23 cellular contexts compared by ENCODE assay signal in the genomic region with DNA sequence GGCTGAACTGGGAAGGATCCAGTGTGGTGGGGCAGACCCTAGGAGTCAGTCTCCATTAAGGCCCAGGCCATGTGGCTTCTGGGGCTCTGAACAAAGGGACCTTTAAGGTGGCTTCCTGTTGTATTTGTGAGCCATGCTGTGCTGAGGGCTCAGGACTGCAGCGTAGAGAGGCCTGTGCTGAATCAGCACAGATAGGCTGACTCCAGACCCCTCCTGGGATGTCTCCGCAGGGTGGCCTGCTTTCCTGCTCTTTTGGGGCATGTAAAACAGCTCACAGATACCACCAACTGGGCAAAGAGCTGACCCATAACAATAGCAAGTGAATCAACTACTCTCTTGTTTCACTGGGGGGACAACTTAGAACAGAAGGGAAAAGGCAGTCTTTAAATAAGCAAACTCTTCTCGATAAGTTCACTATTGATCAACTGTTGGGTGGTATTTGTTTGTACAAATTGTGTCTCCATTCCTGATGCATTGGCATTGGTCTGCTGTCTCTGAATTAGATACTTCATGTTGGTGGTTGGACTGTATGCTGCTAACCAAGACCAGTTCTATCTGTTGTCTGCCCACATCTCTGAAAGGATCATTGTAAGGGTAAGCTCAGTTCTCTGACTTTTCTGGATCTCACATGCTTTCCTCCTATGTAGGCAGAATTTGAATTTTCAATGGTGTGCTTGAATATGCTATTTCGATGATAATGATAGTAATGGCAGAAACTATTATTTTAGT.
DNase-seq lines count a peak whose midpoint lies in the region; TF ChIP-seq lines count a peak whose summit lies in the region.
"Had no signal": no experiment of that assay in that cellular context is flagged by ENCODE, and none has a peak within 500 bp of the region (broad histone marks: within the 10 kb centered on the region; RNA-seq: fewer than 3 reads in every experiment).

No MANE protein-coding gene starts in this region.

- H3T11ph ChIP-seq in H9 (ENCODE audit: low read length), result no peak overlapping the region

- H3K4me1 Mint-ChIP-seq in H9 (peaks cover 49 to 66% of the 10 kb centered on the region in 2 experiments), Calu3 (ENCODE audit: low read depth, unreplicated experiment) (no peaks in the 10 kb centered on the region)

- H3K79me1 ChIP-seq in H9 (ENCODE audit: insufficient read depth, low read depth, low read length, poor library complexity, severe bottlenecking), result no peaks in the 10 kb centered on the region
- peaks cover 4% of the 10 kb centered on the region for H3K79me1 ChIP-seq in trophoblast cell (ENCODE audit: low read length)

- H4K5ac ChIP-seq in H9 (ENCODE audit: insufficient read length, low read depth, low read length), result no peak overlapping the region

- DNase-seq in H9 (peak; percentile 77), NT2/D1 (ENCODE audit: low read depth, low spot score) (peak; percentile 83), trophoblast cell (no peak), Calu3 (no peak), HEK293T (ENCODE audit: extremely low spot score) (no peak), OCI-M1 (lab: John Stamatoyannopoulos, UW) (no peak), epidermal melanocyte (ENCODE audit: insufficient read length, low spot score) (no peak)
- DNase-seq: activated CD4-positive, alpha-beta memory T cell treated with anti-CD3 and anti-CD28 coated beads, Interleukin-2, amount 10 ng/mL, durations not matched to agents 7 days and 5 days; activated CD4-positive, CD25-positive, alpha-beta regulatory T cell treated with anti-CD3 and anti-CD28 coated beads, Interleukin-2, amount 50 U/mL, for 72 hours; activated effector memory CD4-positive, alpha-beta T cell treated with Interleukin-2 at 50 U/mL for 16 hours; activated naive CD8-positive, alpha-beta T cell treated with anti-CD3 and anti-CD28 coated beads, Interleukin-2, amount 50 U/mL, for 24 hours; COR-L47; DMS79 treated with DMSO at 0.1 percent for 48 hours; effector CD4-positive, alpha-beta T cell; foreskin melanocyte; NCI-H524; T-helper 1 cell had no signal

- H2BK15ac ChIP-seq in H9 (ENCODE audit: low read depth, low read length), result no peak overlapping the region

- peak overlapping the region; percentile 56 for H4K12ac ChIP-seq in trophoblast cell (ENCODE audit: low read depth, low read length)

- H3K18ac ChIP-seq in H9 (ENCODE audit: insufficient read length, low read depth, low read length) (peak overlapping the region; percentile 43), trophoblast cell (ENCODE audit: low read length) (peak overlapping the region; percentile 11)

- H3K4me3 ChIP-seq in NT2/D1 (ENCODE audit: insufficient read length, low read depth) (peak overlapping the region; percentile 5), iPS-18a (ENCODE audit: low read length) (peak overlapping the region; percentile 23), trophoblast cell (ENCODE audit: low read depth, low read length) (no peak overlapping the region)
- H3K4me3 ChIP-seq: BLaER1, lung, psoas muscle had no signal

- intact Hi-C loops in Calu3 (cut with micrococcal nuclease; ENCODE audit: unreplicated experiment), result no loop called here

- H3K36me3 Mint-ChIP-seq in H9 (ENCODE audit: insufficient read depth in 1 of 3, low read depth in 3 of 3), result peaks cover 0 to 2% (median 0%) of the 10 kb centered on the region in 3 experiments; a peak in 1 of 7 replicates
- no peaks in the 10 kb centered on the region for H3K36me3 Mint-ChIP-seq in Calu3 (ENCODE audit: insufficient read depth, unreplicated experiment)
- H3K36me3 Mint-ChIP-seq: brain, IgD-negative memory B cell had no signal

- H3K23ac ChIP-seq in H9 (ENCODE audit: insufficient read length, low read depth, low read length) (no peak overlapping the region), trophoblast cell (ENCODE audit: low read length) (no peak overlapping the region)

- H3K27ac ChIP-seq in H9 (ENCODE audit: insufficient read length, low read depth, low read length), result peak overlapping the region; percentile 48
- peak overlapping the region; percentile 33 for H3K27ac ChIP-seq in iPS-18a (ENCODE audit: low read length)
- peak overlapping the region; percentile 4 for H3K27ac ChIP-seq in trophoblast cell (ENCODE audit: low read depth, low read length)
- H3K27ac ChIP-seq: BLaER1, psoas muscle had no signal

- no CpG with 5 or more reads among the region's 4 CpGs for whole genome bisulfite sequencing in H9 (ENCODE audit: extremely low coverage, insufficient read length, low lambda C conversion rate)
- WGBS in trophoblast cell (ENCODE audit: extremely low coverage, insufficient coverage, insufficient read length), result no CpG with 5 or more reads among the region's 4 CpGs

- H3K36me3 ChIP-seq in NT2/D1 (ENCODE audit: insufficient read depth, insufficient read length, low read length) (no peaks in the 10 kb centered on the region), iPS-18a (ENCODE audit: control insufficient read depth, low read depth, low read length) (no peaks in the 10 kb centered on the region), trophoblast cell (ENCODE audit: control insufficient read depth in 1 of 2, insufficient read depth in 2 of 2, low read length in 2 of 2) (no peaks in the 10 kb centered on the region)
- H3K36me3 ChIP-seq: BLaER1 had no signal

- H2BK20ac ChIP-seq in H9 (ENCODE audit: low read depth, low read length, poor library complexity, severe bottlenecking), result no peak overlapping the region

- H2AK5ac ChIP-seq in H9 (ENCODE audit: insufficient read length, low read length), result no peak overlapping the region
- no peak overlapping the region for H2AK5ac ChIP-seq in trophoblast cell (ENCODE audit: low read length)

- no peaks in the 10 kb centered on the region for H3K9me3 Mint-ChIP-seq in H9
- no peaks in the 10 kb centered on the region for H3K9me3 Mint-ChIP-seq in Calu3 (ENCODE audit: low read depth, unreplicated experiment)
- H3K9me3 Mint-ChIP-seq: activated CD4-positive, alpha-beta memory T cell treated with anti-CD3 and anti-CD28 coated beads, Interleukin-2, amount 10 ng/mL, durations not matched to agents 7 days and 5 days; activated naive CD8-positive, alpha-beta T cell treated with anti-CD3 and anti-CD28 coated beads, Interleukin-2, amount 50 U/mL, for 24 hours; IgD-negative memory B cell had no signal

- H3K27me3 Mint-ChIP-seq in H9 (ENCODE audit: low read depth) (no peaks in the 10 kb centered on the region; the same call in 1 of the 2 replicates), Calu3 (ENCODE audit: unreplicated experiment) (no peaks in the 10 kb centered on the region)
- H3K27me3 Mint-ChIP-seq: activated CD4-positive, alpha-beta memory T cell treated with anti-CD3 and anti-CD28 coated beads, Interleukin-2, amount 10 ng/mL, durations not matched to agents 7 days and 5 days had no signal

- peak overlapping the region; percentile 81 to 97 (median 84) for H3K27ac Mint-ChIP-seq in H9
- no peak overlapping the region for H3K27ac Mint-ChIP-seq in Calu3 (ENCODE audit: unreplicated experiment)
- H3K27ac Mint-ChIP-seq: activated CD4-positive, alpha-beta memory T cell treated with anti-CD3 and anti-CD28 coated beads, Interleukin-2, amount 10 ng/mL, durations not matched to agents 7 days and 5 days; activated naive CD8-positive, alpha-beta T cell treated with anti-CD3 and anti-CD28 coated beads, Interleukin-2, amount 50 U/mL, for 24 hours had no signal

- H3K4me3 Mint-ChIP-seq in H9 (peak overlapping the region in 1 of 2 experiments; percentile 7; a peak in 2 of 5 replicates), Calu3 (ENCODE audit: low read depth, unreplicated experiment) (no peak overlapping the region)
- H3K4me3 Mint-ChIP-seq: activated CD4-positive, alpha-beta memory T cell treated with anti-CD3 and anti-CD28 coated beads, Interleukin-2, amount 10 ng/mL, durations not matched to agents 7 days and 5 days; activated naive CD8-positive, alpha-beta T cell treated with anti-CD3 and anti-CD28 coated beads, Interleukin-2, amount 50 U/mL, for 24 hours; brain; IgD-negative memory B cell had no signal

- H3K4me1 ChIP-seq in H9 (ENCODE audit: insufficient read depth, low read length) (peaks cover 23% of the 10 kb centered on the region), NT2/D1 (ENCODE audit: insufficient read depth, insufficient read length) (peaks cover 3% of the 10 kb centered on the region), iPS-18a (ENCODE audit: control insufficient read depth, low read depth, low read length) (peaks cover 50% of the 10 kb centered on the region), trophoblast cell (ENCODE audit: control insufficient read depth in 1 of 2, insufficient read depth in 2 of 2, low read length in 2 of 2) (peaks cover 8 to 9% of the 10 kb centered on the region in 2 experiments)

- H3K79me2 ChIP-seq in H9 (ENCODE audit: insufficient read depth, low read length), result no peaks in the 10 kb centered on the region
- no peaks in the 10 kb centered on the region for H3K79me2 ChIP-seq in trophoblast cell (ENCODE audit: control insufficient read depth, insufficient read depth, low read length, poor library complexity)

- peak overlapping the region; percentile 24 for H3K4me2 ChIP-seq in H9 (ENCODE audit: insufficient read depth, insufficient read length, low read length)
- no peak overlapping the region for H3K4me2 ChIP-seq in trophoblast cell (ENCODE audit: low read length)
- H3K4me2 ChIP-seq: BLaER1 had no signal

- H3K23me2 ChIP-seq in H9 (ENCODE audit: insufficient read length, low read depth, low read length, poor library complexity, severe bottlenecking), result no peaks in the 10 kb centered on the region

- no peak overlapping the region for H3K9ac ChIP-seq in H9 (ENCODE audit: extremely low read depth, insufficient read length, low read length)
- H3K9ac ChIP-seq in NT2/D1 (ENCODE audit: insufficient read length, low read depth), result no peak overlapping the region
- H3K9ac ChIP-seq in iPS-18a (ENCODE audit: low read length), result peak overlapping the region; percentile 39
- no peak overlapping the region for H3K9ac ChIP-seq in trophoblast cell (ENCODE audit: low read length)
- H3K9ac ChIP-seq: BLaER1 had no signal

- peak overlapping the region; percentile 54 for H3K14ac ChIP-seq in H9 (ENCODE audit: insufficient read depth, low read length)
- H3K14ac ChIP-seq in trophoblast cell (ENCODE audit: low read length), result peak overlapping the region; percentile 44

- H3K9me3 ChIP-seq in H9 (ENCODE audit: control insufficient read depth, low read depth, low read length), result no peaks in the 10 kb centered on the region
- no peaks in the 10 kb centered on the region for H3K9me3 ChIP-seq in NT2/D1 (ENCODE audit: insufficient read depth, low read length)
- H3K9me3 ChIP-seq in iPS-18a (ENCODE audit: control insufficient read depth, low read depth, low read length), result no peaks in the 10 kb centered on the region
- H3K9me3 ChIP-seq in trophoblast cell (ENCODE audit: insufficient read depth, low read depth, low read length), result no peaks in the 10 kb centered on the region
- H3K9me3 ChIP-seq: BLaER1, psoas muscle had no signal

- H4K20me1 ChIP-seq in H9 (ENCODE audit: control insufficient read depth, insufficient read depth, insufficient read length), result no peaks in the 10 kb centered on the region
- H4K20me1 ChIP-seq: BLaER1 had no signal

- H2BK120ac ChIP-seq in H9 (ENCODE audit: low read depth, low read length, poor library complexity, severe bottlenecking), result no peak overlapping the region
- peak overlapping the region; percentile 81 for H2BK120ac ChIP-seq in trophoblast cell (ENCODE audit: insufficient read depth, low read length, poor library complexity)

- H3K4ac ChIP-seq in H9 (ENCODE audit: low read depth, low read length), result no peak overlapping the region
- H3K4ac ChIP-seq in trophoblast cell (ENCODE audit: low read depth, low read length), result peak overlapping the region; percentile 33

- POLR2A ChIA-PET in HEK293T (lab: Yijun Ruan, JAX), result no interaction called here

- TF ChIP-seq CTCF in H9 (conservative IDR thresholded peaks at IDR 0.05), result no peak
- TF ChIP-seq CTCF in Calu3 (IDR thresholded peaks at IDR 0.05; ENCODE audit: unreplicated experiment), result no peak

- H3K27me3 ChIP-seq in H9 (ENCODE audit: insufficient read depth, low read length), result no peaks in the 10 kb centered on the region
- no peaks in the 10 kb centered on the region for H3K27me3 ChIP-seq in NT2/D1 (ENCODE audit: insufficient read depth, insufficient read length)
- H3K27me3 ChIP-seq in iPS-18a (ENCODE audit: control insufficient read depth, insufficient read depth, low read length), result no peaks in the 10 kb centered on the region
- no peaks in the 10 kb centered on the region for H3K27me3 ChIP-seq in trophoblast cell (ENCODE audit: insufficient read depth, low read length)
- H3K27me3 ChIP-seq: BLaER1 had no signal

- H4K8ac ChIP-seq in H9 (replicated peaks; ENCODE audit: insufficient read length, low read depth, low read length) (no peak overlapping the region), trophoblast cell (ENCODE audit: low read depth, low read length) (peak overlapping the region; percentile 61)

- no peak overlapping the region for H2BK12ac ChIP-seq in H9 (ENCODE audit: insufficient read length, low read depth, low read length)
- peak overlapping the region; percentile 43 for H2BK12ac ChIP-seq in trophoblast cell (ENCODE audit: low read length)

- no peak overlapping the region for H3K56ac ChIP-seq in H9 (ENCODE audit: insufficient read length, low read depth, low read length)

- H2AFZ ChIP-seq in H9 (ENCODE audit: low read length), result no peak overlapping the region
- peak overlapping the region; percentile 83 for H2AFZ ChIP-seq in trophoblast cell (ENCODE audit: insufficient read depth, low read length, poor library complexity)

- H2BK5ac ChIP-seq in H9 (ENCODE audit: insufficient read length, low read length), result no peak overlapping the region
- peak overlapping the region; percentile 33 for H2BK5ac ChIP-seq in trophoblast cell (ENCODE audit: low read depth, low read length, poor library complexity)

- H4K91ac ChIP-seq in H9 (ENCODE audit: insufficient read length, low read depth, low read length) (no peak overlapping the region), trophoblast cell (ENCODE audit: low read depth, low read length) (peak overlapping the region; percentile 74)

- CTCF ChIA-PET in Calu3 (lab: Charles Lee) (interaction anchor here (0.6 kb wide), 1 partner anchor 1434 kb away, joined by 5 read pairs; no protein-coding TSS in a partner anchor), HEK293T (lab: Yijun Ruan, JAX) (no interaction called here)

- no TSS peak for BruUV-seq in Calu3 (replicated peaks; lab: Mats Ljungman, UMichigan)

Comparison
In these comparisons a context has a peak if more than half of its experiments do, and no peak if none do; other contexts are left out.
1. DNase-seq: peak in H9 (single experiment) and NT2/D1 (single experiment); none in trophoblast cell (0 of 2), Calu3 (single experiment), HEK293T (single experiment), OCI-M1 (single experiment) and epidermal melanocyte (single experiment).
2. Peak in every context shown above with its lines, with median percentiles within 50 percentile points of each other: H3K27ac ChIP-seq.